In the genomic region with DNA sequence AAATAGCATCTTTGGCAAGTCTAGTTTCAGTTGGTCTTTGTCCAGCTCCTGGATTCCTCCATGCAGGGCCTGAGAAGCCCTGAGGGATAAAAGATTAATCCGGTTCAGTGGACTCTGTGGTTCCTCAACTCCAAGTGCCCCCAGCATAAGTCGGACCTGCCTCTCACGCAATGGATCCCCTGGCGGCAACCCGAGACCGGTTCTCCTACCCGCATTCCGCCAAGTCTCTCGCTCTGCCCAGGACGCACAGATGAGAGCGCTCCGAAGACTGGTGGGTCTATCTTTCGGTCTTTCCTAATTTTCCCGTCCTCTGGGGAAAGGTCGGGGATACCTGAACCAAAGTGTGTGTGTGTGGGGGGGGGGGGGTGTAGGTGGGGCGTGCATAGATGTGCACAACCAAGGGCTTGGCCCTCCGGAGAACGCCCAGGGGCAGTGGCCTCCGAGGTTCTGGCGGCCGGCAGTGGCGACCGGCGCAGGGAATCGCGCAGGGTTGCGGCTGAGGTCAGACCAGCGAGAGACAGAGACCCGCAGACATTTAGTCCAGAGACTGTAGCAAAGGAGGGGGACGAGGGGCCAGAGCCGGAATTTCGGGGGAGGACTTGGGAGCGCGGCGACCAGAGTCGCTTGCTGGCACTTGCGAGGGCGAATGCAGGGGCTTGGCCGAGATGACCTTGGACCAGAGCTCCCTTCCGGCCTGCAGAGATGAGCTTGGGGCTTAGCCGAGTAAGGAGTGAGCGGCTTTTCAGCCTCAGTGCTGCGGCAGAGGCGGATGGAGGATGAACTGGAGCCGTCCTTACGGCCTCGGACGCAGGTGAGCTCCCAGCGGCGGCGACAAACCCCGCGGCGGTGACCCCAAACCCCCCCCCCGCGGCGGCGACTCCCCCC, we compare ENCODE assay signal across 8 cellular contexts. TPM values are rescaled to one million over a fixed set of nuclear protein-coding genes. Genes with fewer than 3 reads are reported as not detected.
A peak's percentile ranks its signal among the peaks of the same experiment; 100 is the strongest.
DNase-seq lines count a peak whose midpoint lies in the region; ATAC-seq and TF ChIP-seq lines count a peak whose summit lies in the region.

No MANE protein-coding gene starts in this region.

- H3K27ac ChIP-seq in 22Rv1, result peak overlapping the region; percentile 85

- H3K36me3 Mint-ChIP-seq in HFFc6 (ENCODE audit: low read depth), result no peaks in the 10 kb centered on the region
- H3K36me3 Mint-ChIP-seq in activated naive CD8-positive, alpha-beta T cell treated with anti-CD3 and anti-CD28 coated beads, Interleukin-2, amount 50 U/mL, for 24 hours (ENCODE audit: low read depth), result peaks cover 2% of the 10 kb centered on the region

- peak; percentile 35 for ATAC-seq in activated naive CD8-positive, alpha-beta T cell treated with anti-CD3 and anti-CD28 coated beads, Interleukin-2, amount 50 U/mL, for 24 hours
- ATAC-seq in left cardiac atrium, result peak; percentile 58 to 70

- H3K27ac Mint-ChIP-seq in HFFc6, result peak overlapping the region; percentile 82
- peak overlapping the region; percentile 90 for H3K27ac Mint-ChIP-seq in activated naive CD8-positive, alpha-beta T cell treated with anti-CD3 and anti-CD28 coated beads, Interleukin-2, amount 50 U/mL, for 24 hours

- H3K4me3 Mint-ChIP-seq in HFFc6, result peak overlapping the region; percentile 84
- peak overlapping the region; percentile 85 for H3K4me3 Mint-ChIP-seq in activated naive CD8-positive, alpha-beta T cell treated with anti-CD3 and anti-CD28 coated beads, Interleukin-2, amount 50 U/mL, for 24 hours

- intact Hi-C loops in left cardiac atrium (cut with DNase I), result no loop called here

- H3K9me3 Mint-ChIP-seq in HFFc6, result no peaks in the 10 kb centered on the region
- H3K9me3 Mint-ChIP-seq in activated naive CD8-positive, alpha-beta T cell treated with anti-CD3 and anti-CD28 coated beads, Interleukin-2, amount 50 U/mL, for 24 hours, result no peaks in the 10 kb centered on the region

- H3K27me3 Mint-ChIP-seq in HFFc6 (ENCODE audit: insufficient read depth), result peaks cover 2% of the 10 kb centered on the region; the same call in 1 of the 2 replicates
- peaks cover 3% of the 10 kb centered on the region for H3K27me3 Mint-ChIP-seq in activated naive CD8-positive, alpha-beta T cell treated with anti-CD3 and anti-CD28 coated beads, Interleukin-2, amount 50 U/mL, for 24 hours

- peaks cover 24% of the 10 kb centered on the region for H3K4me1 Mint-ChIP-seq in HFFc6 (ENCODE audit: low read depth)
- peaks cover 18% of the 10 kb centered on the region for H3K4me1 Mint-ChIP-seq in activated naive CD8-positive, alpha-beta T cell treated with anti-CD3 and anti-CD28 coated beads, Interleukin-2, amount 50 U/mL, for 24 hours

- TF ChIP-seq CTCF in 22Rv1 (IDR thresholded peaks at IDR 0.05) (no peak), HFFc6 (IDR thresholded peaks at IDR 0.05) (no peak)

- peak; percentile 74 for DNase-seq in ELR (ENCODE audit: low read depth)
- peak; percentile 68 for DNase-seq in HFFc6
- peak; percentile 48 for DNase-seq in NAMALWA (ENCODE audit: low spot score)
- DNase-seq in activated naive CD8-positive, alpha-beta T cell treated with anti-CD3 and anti-CD28 coated beads, Interleukin-2, amount 50 U/mL, for 24 hours, result no peak
- DNase-seq in left cardiac atrium, result peak; percentile 52
- DNase-seq in pons (ENCODE audit: low spot score), result peak; percentile 31
- DNase-seq in NCI-H345 treated with DMSO at 0.1 percent for 48 hours (lab: John Stamatoyannopoulos, UW; ENCODE audit: unreplicated experiment), result no peak

RNA-seq across cellular contexts. Expression of gene SLC2A11, which starts 0.7 kb away (rescaled TPM):
- total RNA-seq in HFFc6 (2021; fragmentation: NEBNext Ultra II Directional; extraction: Animal tissue kit (Norgen Biotek cat#: 25700)), result 10 to 100 TPM in 4 of 6 experiments, 1 to 10 TPM in 2; 8.9 to 13.2 (median 10.5) TPM
- 10 to 100 TPM; 15.0 TPM for total RNA-seq in left cardiac atrium

RNA-seq across cellular contexts. Expression of gene DERL3, which starts 18.2 kb away (rescaled TPM):
- total RNA-seq in HFFc6 (2021; fragmentation: NEBNext Ultra II Directional; extraction: Animal tissue kit (Norgen Biotek cat#: 25700)), result under 1 TPM; 0.21 to 0.88 (median 0.40) TPM
- 1 to 10 TPM; 5.8 to 6.5 TPM for total RNA-seq in left cardiac atrium

RNA-seq across cellular contexts. Expression of gene MIF, which starts 37.2 kb away (rescaled TPM):
- 100 to 1,000 TPM; 625 to 741 (median 699) TPM for total RNA-seq in HFFc6 (2021; fragmentation: NEBNext Ultra II Directional; extraction: Animal tissue kit (Norgen Biotek cat#: 25700))
- total RNA-seq in left cardiac atrium, result 100 to 1,000 TPM; 292 to 347 TPM

Comparison
In these comparisons a context has a peak if more than half of its experiments do, and no peak if none do; other contexts are left out.
1. DNase-seq: peak in ELR (single experiment), HFFc6 (single experiment), NAMALWA (single experiment), left cardiac atrium (single experiment) and pons (single experiment); none in activated naive CD8-positive, alpha-beta T cell treated with anti-CD3 and anti-CD28 coated beads, Interleukin-2, amount 50 U/mL, for 24 hours (single experiment) and NCI-H345 treated with DMSO at 0.1 percent for 48 hours (single experiment).